ENCODE assay signal across 30 cellular contexts in genomic region chr10:80555415-80555814, GRCh38. TPM values are rescaled to one million over a fixed set of nuclear protein-coding genes. Genes with fewer than 3 reads are reported as not detected.
A peak's percentile ranks its signal among the peaks of the same experiment; 100 is the strongest.
DNase-seq lines count a peak whose midpoint lies in the region; ATAC-seq, FAIRE-seq and TF ChIP-seq lines count a peak whose summit lies in the region.
"Had no signal": no experiment of that assay in that cellular context is flagged by ENCODE, and none has a peak within 500 bp of the region (broad histone marks: within the 10 kb centered on the region; RNA-seq: fewer than 3 reads in every experiment).

No MANE protein-coding gene starts in this region.

- POLR2A ChIA-PET in activated CD8-positive, alpha-beta T cell treated with anti-CD3 and anti-CD28 coated beads, Interleukin-2, amount 10 ng/mL, durations not matched to agents 7 days and 5 days (lab: Charles Lee): no interaction called here
- POLR2A ChIA-PET in activated CD8-positive, alpha-beta T cell treated with anti-CD3 and anti-CD28 coated beads for 36 hours (lab: Charles Lee): no interaction called here

- H3K27me3 ChIP-seq in Loucy (ENCODE audit: insufficient read depth, low read length, poor library complexity, severe bottlenecking) (no peaks in the 10 kb centered on the region), esophagus muscularis mucosa (no peaks in the 10 kb centered on the region)
- H3K27me3 ChIP-seq: SJCRH30 had no signal

- H3K4me3 Mint-ChIP-seq in activated CD8-positive, alpha-beta T cell treated with anti-CD3 and anti-CD28 coated beads, Interleukin-2, amount 10 ng/mL, durations not matched to agents 7 days and 5 days: no peak overlapping the region
- no peak overlapping the region for H3K4me3 Mint-ChIP-seq in activated CD8-positive, alpha-beta T cell treated with anti-CD3 and anti-CD28 coated beads for 36 hours
- no peak overlapping the region for H3K4me3 Mint-ChIP-seq in neural crest cell
- H3K4me3 Mint-ChIP-seq: B cell; CD8-positive, alpha-beta T cell had no signal

- H3K79me2 ChIP-seq in Loucy (ENCODE audit: insufficient read depth, low read length): no peaks in the 10 kb centered on the region

- no peak overlapping the region for H3K4me3 ChIP-seq in Loucy (ENCODE audit: low read length, poor library complexity, severe bottlenecking)
- H3K4me3 ChIP-seq in esophagus muscularis mucosa: no peak overlapping the region
- H3K4me3 ChIP-seq in kidney (ENCODE audit: low read length in 2 of 2): no peak overlapping the region
- H3K4me3 ChIP-seq: SJCRH30 had no signal

- no peak overlapping the region for H3K9ac ChIP-seq in Loucy (ENCODE audit: low read depth, low read length, poor library complexity, severe bottlenecking)
- H3K9ac ChIP-seq in kidney (ENCODE audit: low read length in 2 of 2): no peak overlapping the region

- TF ChIP-seq EP300 in esophagus muscularis mucosa (IDR thresholded peaks at IDR 0.05): no peak

- peak overlapping the region; percentile 51 for H2AFZ ChIP-seq in Loucy (ENCODE audit: low read length)

- H3K9me3 Mint-ChIP-seq in activated CD8-positive, alpha-beta T cell treated with anti-CD3 and anti-CD28 coated beads, Interleukin-2, amount 10 ng/mL, durations not matched to agents 7 days and 5 days (ENCODE audit: insufficient read depth): no peaks in the 10 kb centered on the region
- H3K9me3 Mint-ChIP-seq in activated CD8-positive, alpha-beta T cell treated with anti-CD3 and anti-CD28 coated beads for 36 hours: no peaks in the 10 kb centered on the region
- no peaks in the 10 kb centered on the region for H3K9me3 Mint-ChIP-seq in neural crest cell
- H3K9me3 Mint-ChIP-seq: CD8-positive, alpha-beta T cell had no signal

- H3K36me3 ChIP-seq in Loucy (ENCODE audit: insufficient read depth, low read length) (no peaks in the 10 kb centered on the region), esophagus muscularis mucosa (no peaks in the 10 kb centered on the region), kidney (ENCODE audit: control insufficient read depth in 1 of 2, insufficient read depth in 2 of 2, low read length in 2 of 2) (no peaks in the 10 kb centered on the region)
- H3K36me3 ChIP-seq: SJCRH30 had no signal

- CTCF ChIA-PET in activated CD8-positive, alpha-beta T cell treated with anti-CD3 and anti-CD28 coated beads, Interleukin-2, amount 10 ng/mL, durations not matched to agents 7 days and 5 days (lab: Charles Lee): interaction anchor here (0.6 kb wide), 1 partner anchor 51 kb away, joined by 3 read pairs; no protein-coding TSS in a partner anchor
- CTCF ChIA-PET in activated CD8-positive, alpha-beta T cell treated with anti-CD3 and anti-CD28 coated beads for 36 hours (lab: Charles Lee): interaction anchor here (1.3 to 1.8 kb wide), 4 partner anchors 107 to 177 kb away, joined by 3 to 9 read pairs (median 3); no protein-coding TSS in a partner anchor

- no peaks in the 10 kb centered on the region for H3K9me3 ChIP-seq in Loucy (ENCODE audit: insufficient read depth, low read depth, low read length)
- H3K9me3 ChIP-seq in esophagus muscularis mucosa: no peaks in the 10 kb centered on the region
- no peaks in the 10 kb centered on the region for H3K9me3 ChIP-seq in kidney (ENCODE audit: control insufficient read depth in 1 of 2, low read length in 2 of 2)
- H3K9me3 ChIP-seq: Caco-2, SJCRH30 had no signal

- H3K27me3 Mint-ChIP-seq in activated CD8-positive, alpha-beta T cell treated with anti-CD3 and anti-CD28 coated beads, Interleukin-2, amount 10 ng/mL, durations not matched to agents 7 days and 5 days (ENCODE audit: low read depth): peaks cover 14% of the 10 kb centered on the region
- no peaks in the 10 kb centered on the region for H3K27me3 Mint-ChIP-seq in activated CD8-positive, alpha-beta T cell treated with anti-CD3 and anti-CD28 coated beads for 36 hours
- H3K27me3 Mint-ChIP-seq in neural crest cell (ENCODE audit: low read depth): no peaks in the 10 kb centered on the region

- peak; percentile 10 for DNase-seq in activated CD8-positive, alpha-beta T cell treated with anti-CD3 and anti-CD28 coated beads, Interleukin-2, amount 10 ng/mL, durations not matched to agents 7 days and 5 days
- DNase-seq in activated CD8-positive, alpha-beta T cell treated with anti-CD3 and anti-CD28 coated beads for 36 hours: no peak
- peak; percentile 82 for DNase-seq in esophagus muscularis mucosa (ENCODE audit: extremely low spot score)
- no peak for DNase-seq in neural crest cell (ENCODE audit: low read depth, low spot score)
- no peak for DNase-seq in kidney
- DNase-seq in hypothalamus (lab: John Stamatoyannopoulos, UW): no peak
- DNase-seq in NCI-H526 treated with DMSO at 0.1 percent for 48 hours (lab: John Stamatoyannopoulos, UW): no peak
- DNase-seq: Caco-2; CD8-positive, alpha-beta T cell; GOT3; KG1; NCI-H1092; NCI-H1436; NCI-H187; NCI-H2081 treated with DMSO at 0.1 percent for 48 hours; NCI-H2171 treated with DMSO at 0.1 percent for 48 hours; NCI-H345; NCI-H510A treated with DMSO at 0.1 percent for 48 hours; NCI-H774; PC-3; SJCRH30 had no signal

- no peaks in the 10 kb centered on the region for H4K20me1 ChIP-seq in Loucy (ENCODE audit: insufficient read depth, low read length, poor library complexity, severe bottlenecking)

- TF ChIP-seq CTCF in activated CD8-positive, alpha-beta T cell treated with anti-CD3 and anti-CD28 coated beads for 36 hours (IDR thresholded peaks at IDR 0.05): no peak
- TF ChIP-seq CTCF in Loucy (conservative IDR thresholded peaks at IDR 0.05; ENCODE audit: low read length) (no peak), esophagus muscularis mucosa (IDR thresholded peaks at IDR 0.05) (no peak), neural crest cell (conservative IDR thresholded peaks at IDR 0.05) (no peak), kidney (IDR thresholded peaks at IDR 0.05; ENCODE audit: borderline replicate concordance, extremely low read depth, insufficient read depth) (no peak)

- intact Hi-C loops in activated CD8-positive, alpha-beta T cell treated with anti-CD3 and anti-CD28 coated beads for 36 hours (cut with micrococcal nuclease): no loop called here
- intact Hi-C loops in esophagus muscularis mucosa (cut with DNase I): no loop called here
- intact Hi-C loops in kidney (cut with DNase I): no loop called here

- no peak for FAIRE-seq in kidney (lab: Jason Lieb, UNC)
- FAIRE-seq: G401.6, HTR-8/SVneo had no signal

- no peak overlapping the region for H3K27ac ChIP-seq in esophagus muscularis mucosa (replicated peaks in 1 of 4)
- H3K27ac ChIP-seq in kidney (ENCODE audit: low read depth in 2 of 2, low read length in 2 of 2): no peak overlapping the region
- H3K27ac ChIP-seq: 22Rv1, C4-2B, SJCRH30 had no signal

- ATAC-seq in activated CD8-positive, alpha-beta T cell treated with anti-CD3 and anti-CD28 coated beads, Interleukin-2, amount 10 ng/mL, durations not matched to agents 7 days and 5 days: no peak
- no peak for ATAC-seq in activated CD8-positive, alpha-beta T cell treated with anti-CD3 and anti-CD28 coated beads for 36 hours
- ATAC-seq: CD8-positive, alpha-beta T cell; HCT116; PC-3; Right ventricle myocardium inferior; SK-N-SH treated with all-trans-retinoic acid at 6 μM for 48 hours had no signal

- no peak overlapping the region for H3K27ac Mint-ChIP-seq in activated CD8-positive, alpha-beta T cell treated with anti-CD3 and anti-CD28 coated beads, Interleukin-2, amount 10 ng/mL, durations not matched to agents 7 days and 5 days
- H3K27ac Mint-ChIP-seq in activated CD8-positive, alpha-beta T cell treated with anti-CD3 and anti-CD28 coated beads for 36 hours: no peak overlapping the region
- peak overlapping the region; percentile 31 for H3K27ac Mint-ChIP-seq in neural crest cell (ENCODE audit: unreplicated experiment)
- H3K27ac Mint-ChIP-seq: B cell; CD8-positive, alpha-beta T cell had no signal

- no peaks in the 10 kb centered on the region for H3F3A ChIP-seq in Loucy (ENCODE audit: low read depth)

- H3K36me3 Mint-ChIP-seq in activated CD8-positive, alpha-beta T cell treated with anti-CD3 and anti-CD28 coated beads, Interleukin-2, amount 10 ng/mL, durations not matched to agents 7 days and 5 days (ENCODE audit: low read depth): no peaks in the 10 kb centered on the region
- no peaks in the 10 kb centered on the region for H3K36me3 Mint-ChIP-seq in activated CD8-positive, alpha-beta T cell treated with anti-CD3 and anti-CD28 coated beads for 36 hours (ENCODE audit: low read depth)
- H3K36me3 Mint-ChIP-seq in neural crest cell (ENCODE audit: low read depth): no peaks in the 10 kb centered on the region
- H3K36me3 Mint-ChIP-seq: CD8-positive, alpha-beta T cell had no signal

- 66% methylated on average over 5 of the region's 5 CpGs for WGBS in esophagus muscularis mucosa

- H3K9me2 ChIP-seq in Loucy (replicated peaks; ENCODE audit: low read depth, low read length): no peaks in the 10 kb centered on the region

- no peak overlapping the region for H3K4me2 ChIP-seq in Loucy (ENCODE audit: low read depth, low read length, poor library complexity, severe bottlenecking)

- no peak for TF ChIP-seq POLR2A in esophagus muscularis mucosa (IDR thresholded peaks at IDR 0.05; ENCODE audit: low read depth)

- no peaks in the 10 kb centered on the region for H3K4me1 Mint-ChIP-seq in activated CD8-positive, alpha-beta T cell treated with anti-CD3 and anti-CD28 coated beads, Interleukin-2, amount 10 ng/mL, durations not matched to agents 7 days and 5 days (ENCODE audit: low read depth)
- H3K4me1 Mint-ChIP-seq in activated CD8-positive, alpha-beta T cell treated with anti-CD3 and anti-CD28 coated beads for 36 hours (ENCODE audit: low read depth): peaks cover 2% of the 10 kb centered on the region
- peaks cover 16% of the 10 kb centered on the region for H3K4me1 Mint-ChIP-seq in neural crest cell
- H3K4me1 Mint-ChIP-seq: B cell had no signal

- H3K4me1 ChIP-seq in Loucy (ENCODE audit: insufficient read depth, low read length, poor library complexity, severe bottlenecking) (no peaks in the 10 kb centered on the region), esophagus muscularis mucosa (peaks cover 0 to 8% (median 0%) of the 10 kb centered on the region in 4 donors), kidney (ENCODE audit: control insufficient read depth in 1 of 2, insufficient read depth in 1 of 2, low read depth in 1 of 2, low read length in 2 of 2) (no peaks in the 10 kb centered on the region)
- H3K4me1 ChIP-seq: SJCRH30 had no signal

RNA-seq across cellular contexts. Expression of gene SH2D4B, which starts 17.7 kb away (rescaled TPM):
- total RNA-seq in activated CD8-positive, alpha-beta T cell treated with anti-CD3 and anti-CD28 coated beads, Interleukin-2, amount 10 ng/mL, durations not matched to agents 7 days and 5 days: under 1 TPM; 0.13 to 0.21 TPM
- total RNA-seq in activated CD8-positive, alpha-beta T cell treated with anti-CD3 and anti-CD28 coated beads for 36 hours: under 1 TPM; 0.11 to 0.20 TPM
- total RNA-seq in esophagus muscularis mucosa (under 1 TPM in 2 of 4 donors, not detected in 2; 0.26 to 0.42 TPM), neural crest cell (0.09 and 0.16 TPM in 2 replicates), kidney (0.09 TPM)
- not detected for polyA plus RNA-seq in kidney (ENCODE audit: insufficient read depth, low read depth, low replicate concordance)
- total RNA-seq: PC-3, Right ventricle myocardium inferior, SJCRH30 had no signal

Comparison
In these comparisons a context has a peak if more than half of its experiments do, and no peak if none do; other contexts are left out.
1. DNase-seq: peak in activated CD8-positive, alpha-beta T cell treated with anti-CD3 and anti-CD28 coated beads, Interleukin-2, amount 10 ng/mL, durations not matched to agents 7 days and 5 days (single experiment) and esophagus muscularis mucosa (single experiment); none in activated CD8-positive, alpha-beta T cell treated with anti-CD3 and anti-CD28 coated beads for 36 hours (single experiment), neural crest cell (single experiment), kidney (single experiment), hypothalamus (0 of 51) and NCI-H526 treated with DMSO at 0.1 percent for 48 hours (single experiment).